ENCODE assay signal across 3 cellular contexts in genomic region chr13:20498129-20498528, GRCh38.
TF ChIP-seq lines count a peak whose summit lies in the region.

No MANE protein-coding gene starts in this region.

TF ChIP-seq in GM12891, 5 proteins besides CTCF, POLR2A, EP300 and RAD21:
- TF ChIP-seq SPI1 (IDR thresholded peaks at IDR 0.05; ENCODE audit: low read depth, low read length), result no peak
- TF ChIP-seq TAF1 (IDR thresholded peaks at IDR 0.05; ENCODE audit: low read depth, low read length), result no peak
- TF ChIP-seq POLR2AphosphoS5 (IDR thresholded peaks at IDR 0.05; ENCODE audit: low read depth, low read length), result no peak
- TF ChIP-seq PAX5 (IDR thresholded peaks at IDR 0.05; ENCODE audit: insufficient read depth, low read length, severe bottlenecking), result no peak
- TF ChIP-seq POU2F2 (IDR thresholded peaks at IDR 0.05; ENCODE audit: low read depth, low read length), result no peak

TF ChIP-seq in IMR-90, 13 proteins besides CTCF, POLR2A, EP300 and RAD21:
- TF ChIP-seq RFX5 (IDR thresholded peaks at IDR 0.05; ENCODE audit: low read depth, low read length), result no peak
- no peak for TF ChIP-seq FOS (IDR thresholded peaks at IDR 0.05; ENCODE audit: low read depth, low read length)
- no peak for TF ChIP-seq BHLHE40 (IDR thresholded peaks at IDR 0.05; ENCODE audit: low read depth, low read length)
- no peak for TF ChIP-seq NFE2L2 (IDR thresholded peaks at IDR 0.05; ENCODE audit: low read depth, low read length)
- TF ChIP-seq RCOR1 (IDR thresholded peaks at IDR 0.05; ENCODE audit: insufficient replicate concordance, low read length), result no peak
- TF ChIP-seq CHD1 (IDR thresholded peaks at IDR 0.05; ENCODE audit: low read depth, low read length), result no peak
- TF ChIP-seq, protein P1, sequence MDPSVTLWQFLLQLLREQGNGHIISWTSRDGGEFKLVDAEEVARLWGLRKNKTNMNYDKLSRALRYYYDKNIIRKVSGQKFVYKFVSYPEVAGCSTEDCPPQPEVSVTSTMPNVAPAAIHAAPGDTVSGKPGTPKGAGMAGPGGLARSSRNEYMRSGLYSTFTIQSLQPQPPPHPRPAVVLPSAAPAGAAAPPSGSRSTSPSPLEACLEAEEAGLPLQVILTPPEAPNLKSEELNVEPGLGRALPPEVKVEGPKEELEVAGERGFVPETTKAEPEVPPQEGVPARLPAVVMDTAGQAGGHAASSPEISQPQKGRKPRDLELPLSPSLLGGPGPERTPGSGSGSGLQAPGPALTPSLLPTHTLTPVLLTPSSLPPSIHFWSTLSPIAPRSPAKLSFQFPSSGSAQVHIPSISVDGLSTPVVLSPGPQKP (IDR thresholded peaks at IDR 0.05; ENCODE audit: borderline replicate concordance, low read depth, low read length), result no peak
- TF ChIP-seq, protein P2, sequence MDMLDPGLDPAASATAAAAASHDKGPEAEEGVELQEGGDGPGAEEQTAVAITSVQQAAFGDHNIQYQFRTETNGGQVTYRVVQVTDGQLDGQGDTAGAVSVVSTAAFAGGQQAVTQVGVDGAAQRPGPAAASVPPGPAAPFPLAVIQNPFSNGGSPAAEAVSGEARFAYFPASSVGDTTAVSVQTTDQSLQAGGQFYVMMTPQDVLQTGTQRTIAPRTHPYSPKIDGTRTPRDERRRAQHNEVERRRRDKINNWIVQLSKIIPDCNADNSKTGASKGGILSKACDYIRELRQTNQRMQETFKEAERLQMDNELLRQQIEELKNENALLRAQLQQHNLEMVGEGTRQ (IDR thresholded peaks at IDR 0.05; ENCODE audit: low read depth, low read length), result no peak
- no peak for TF ChIP-seq SMC3 (IDR thresholded peaks at IDR 0.05; ENCODE audit: low read depth, low read length)
- no peak for TF ChIP-seq MXI1 (IDR thresholded peaks at IDR 0.05; ENCODE audit: borderline replicate concordance, low read depth, low read length)
- TF ChIP-seq MAFK (IDR thresholded peaks at IDR 0.05; ENCODE audit: low read depth, low read length), result no peak
- no peak for TF ChIP-seq MAZ (IDR thresholded peaks at IDR 0.05; ENCODE audit: borderline replicate concordance, low read depth, low read length)
- no peak for TF ChIP-seq CEBPB (IDR thresholded peaks at IDR 0.05; ENCODE audit: low read depth, low read length)

TF ChIP-seq in H1, 55 proteins besides CTCF, POLR2A, EP300 and RAD21:
- TF ChIP-seq MAFK (IDR thresholded peaks at IDR 0.05; ENCODE audit: low read depth, low read length), result no peak
- no peak for TF ChIP-seq MAX (IDR thresholded peaks at IDR 0.05)
- no peak for TF ChIP-seq GABPA (IDR thresholded peaks at IDR 0.05; ENCODE audit: borderline replicate concordance, insufficient read depth, low read length)
- TF ChIP-seq KDM5A (IDR thresholded peaks at IDR 0.05; ENCODE audit: low read length), result no peak
- TF ChIP-seq, protein P2 (IDR thresholded peaks at IDR 0.05; ENCODE audit: low read length), result no peak
- no peak for TF ChIP-seq SRF (IDR thresholded peaks at IDR 0.05; ENCODE audit: low read depth, low read length)
- no peak for TF ChIP-seq EZH2 (IDR thresholded peaks at IDR 0.05; ENCODE audit: low read depth, low read length, severe bottlenecking)
- no peak for TF ChIP-seq TAF1 (IDR thresholded peaks at IDR 0.05; ENCODE audit: low read depth, low read length)
- no peak for TF ChIP-seq POU5F1 (IDR thresholded peaks at IDR 0.05; ENCODE audit: low read depth, low read length)
- TF ChIP-seq CBX8 (IDR thresholded peaks at IDR 0.05; ENCODE audit: borderline replicate concordance, low read depth, low read length), result no peak
- TF ChIP-seq CHD2 (IDR thresholded peaks at IDR 0.05; ENCODE audit: low read length), result no peak
- TF ChIP-seq CTBP2 (IDR thresholded peaks at IDR 0.05; ENCODE audit: borderline replicate concordance, insufficient read depth, insufficient read length, low read length), result no peak
- TF ChIP-seq KDM4A (IDR thresholded peaks at IDR 0.05; ENCODE audit: low read depth, low read length, severe bottlenecking), result no peak
- TF ChIP-seq TEAD4 (IDR thresholded peaks at IDR 0.05; ENCODE audit: low read depth, low read length), result no peak
- TF ChIP-seq TAF7 (optimal IDR thresholded peaks at IDR 0.05; ENCODE audit: borderline replicate concordance, low read depth, low read length), result no peak
- no peak for TF ChIP-seq SP4 (IDR thresholded peaks at IDR 0.05; ENCODE audit: low read length)
- TF ChIP-seq JUND (IDR thresholded peaks at IDR 0.05; ENCODE audit: low read length), result no peak
- TF ChIP-seq, protein P3, sequence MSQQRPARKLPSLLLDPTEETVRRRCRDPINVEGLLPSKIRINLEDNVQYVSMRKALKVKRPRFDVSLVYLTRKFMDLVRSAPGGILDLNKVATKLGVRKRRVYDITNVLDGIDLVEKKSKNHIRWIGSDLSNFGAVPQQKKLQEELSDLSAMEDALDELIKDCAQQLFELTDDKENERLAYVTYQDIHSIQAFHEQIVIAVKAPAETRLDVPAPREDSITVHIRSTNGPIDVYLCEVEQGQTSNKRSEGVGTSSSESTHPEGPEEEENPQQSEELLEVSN (IDR thresholded peaks at IDR 0.05), result no peak
- no peak for TF ChIP-seq NRF1 (IDR thresholded peaks at IDR 0.05; ENCODE audit: low read depth, low read length)
- no peak for TF ChIP-seq EGR1 (IDR thresholded peaks at IDR 0.05; ENCODE audit: borderline replicate concordance, low read depth, low read length)
